25 cellular contexts compared by ENCODE assay signal in genomic region chr6:109172096-109172495, GRCh38.
A peak's percentile ranks its signal among the peaks of the same experiment; 100 is the strongest.
DNase-seq lines count a peak whose midpoint lies in the region; FAIRE-seq and TF ChIP-seq lines count a peak whose summit lies in the region.
"Had no signal": no experiment of that assay in that cellular context is flagged by ENCODE, and none has a peak within 500 bp of the region (broad histone marks: within the 10 kb centered on the region; RNA-seq: fewer than 3 reads in every experiment).

No MANE protein-coding gene starts in this region.

- H3K4me1 ChIP-seq in mesendoderm (ENCODE audit: control insufficient read depth, low read depth, low read length) = no peaks in the 10 kb centered on the region

- H3K27me3 ChIP-seq in bronchial epithelial cell (ENCODE audit: control insufficient read depth, insufficient read depth, low read length) = no peaks in the 10 kb centered on the region
- H3K27me3 ChIP-seq in mesendoderm (ENCODE audit: insufficient read depth, low read length, poor library complexity) = no peaks in the 10 kb centered on the region
- H3K27me3 ChIP-seq: MG63 had no signal

- H2AK5ac ChIP-seq in mesendoderm (ENCODE audit: low read length) = no peak overlapping the region

- no peaks in the 10 kb centered on the region for H3K79me2 ChIP-seq in mesendoderm (ENCODE audit: control insufficient read depth, insufficient read depth, low read length)

- WGBS in mesendoderm (ENCODE audit: extremely low coverage, insufficient coverage, low lambda C conversion rate) = no CpG with 5 or more reads among the region's 1 CpG

- H3K4ac ChIP-seq in mesendoderm (ENCODE audit: low read depth, low read length) = no peak overlapping the region

- TF ChIP-seq CTCF in AG10803 (conservative IDR thresholded peaks at IDR 0.05; ENCODE audit: low read length) (no peak), bronchial epithelial cell (IDR thresholded peaks at IDR 0.05; ENCODE audit: insufficient read depth, low read length, severe bottlenecking) (no peak)

- H3K27ac ChIP-seq in mesendoderm (ENCODE audit: low read depth, low read length) (no peak overlapping the region), caudate nucleus (ENCODE audit: low read depth, low read length) (no peak overlapping the region)
- H3K27ac ChIP-seq: C4-2B, GM23248, RWPE1 had no signal

- H4K8ac ChIP-seq in mesendoderm (ENCODE audit: low read depth, low read length) = no peak overlapping the region

- H3K4me2 ChIP-seq in mesendoderm (ENCODE audit: low read length) = no peak overlapping the region
- H3K4me2 ChIP-seq: SK-N-SH had no signal

- H2BK5ac ChIP-seq in mesendoderm (ENCODE audit: low read length) = no peak overlapping the region

- DNase-seq in AG10803 (ENCODE audit: low read depth) = peak; percentile 8
- peak; percentile 46 for DNase-seq in LHCN-M2 (ENCODE audit: low read depth)
- DNase-seq in bronchial epithelial cell (ENCODE audit: low read depth) = no peak
- DNase-seq in kidney tubule cell (ENCODE audit: low spot score) = peak; percentile 50
- no peak for DNase-seq in mesendoderm
- DNase-seq in nucleus accumbens (lab: John Stamatoyannopoulos, UW) = no peak
- no peak for DNase-seq in caudate nucleus (lab: John Stamatoyannopoulos, UW)
- DNase-seq in NCI-H2196 treated with DMSO at 0.1 percent for 48 hours (lab: John Stamatoyannopoulos, UW; ENCODE audit: unreplicated experiment) = no peak
- DNase-seq: 8988T, AML-193, GM23248, H9, Karpas-422, MG63, NCI-H1417 treated with DMSO at 0.1 percent for 48 hours, NCI-H187, NCI-H446 treated with DMSO at 0.1 percent for 48 hours, NCI-H526 treated with DMSO at 0.1 percent for 48 hours, OCI-M1, SHP77 treated with DMSO at 0.1 percent for 48 hours, SK-N-SH had no signal

- H3K56ac ChIP-seq in mesendoderm (ENCODE audit: low read length) = no peak overlapping the region

- no peaks in the 10 kb centered on the region for H3K79me1 ChIP-seq in mesendoderm (ENCODE audit: low read length)

- H3K18ac ChIP-seq in mesendoderm (ENCODE audit: low read length) = no peak overlapping the region

- no peak overlapping the region for H3K4me3 ChIP-seq in AG10803 (ENCODE audit: low read length)
- no peak overlapping the region for H3K4me3 ChIP-seq in bronchial epithelial cell (ENCODE audit: low read depth, low read length)
- H3K4me3 ChIP-seq in mesendoderm (ENCODE audit: low read length) = no peak overlapping the region
- H3K4me3 ChIP-seq: GM23248, MG63 had no signal

- FAIRE-seq in bronchial epithelial cell (lab: Jason Lieb, UNC) = peak; percentile 23
- FAIRE-seq: D721Med, HTR-8/SVneo had no signal

- no peak overlapping the region for H3K23ac ChIP-seq in mesendoderm (ENCODE audit: low read length)

- no peak overlapping the region for H4K5ac ChIP-seq in mesendoderm (ENCODE audit: low read length)

- H2BK15ac ChIP-seq in mesendoderm (replicated peaks; ENCODE audit: low read depth) = no peak overlapping the region

- no peak overlapping the region for H3K9ac ChIP-seq in mesendoderm (ENCODE audit: low read length)
- H3K9ac ChIP-seq: GM23248, SK-N-SH had no signal

- no peak overlapping the region for H2BK120ac ChIP-seq in mesendoderm (ENCODE audit: low read depth, low read length)

- H3K36me3 ChIP-seq in bronchial epithelial cell (ENCODE audit: control insufficient read depth, insufficient read depth, low read length) = no peaks in the 10 kb centered on the region
- no peaks in the 10 kb centered on the region for H3K36me3 ChIP-seq in mesendoderm (ENCODE audit: control insufficient read depth, insufficient read depth, low read length)
- H3K36me3 ChIP-seq: MG63 had no signal

Comparison
In these comparisons a context has a peak if more than half of its experiments do, and no peak if none do; other contexts are left out.
1. DNase-seq: peak in AG10803 (single experiment), LHCN-M2 (single experiment) and kidney tubule cell (single experiment); none in bronchial epithelial cell (single experiment), mesendoderm (single experiment), nucleus accumbens (0 of 56), caudate nucleus (0 of 61) and NCI-H2196 treated with DMSO at 0.1 percent for 48 hours (single experiment).